13 cellular contexts compared by ENCODE assay signal in the genomic region with DNA sequence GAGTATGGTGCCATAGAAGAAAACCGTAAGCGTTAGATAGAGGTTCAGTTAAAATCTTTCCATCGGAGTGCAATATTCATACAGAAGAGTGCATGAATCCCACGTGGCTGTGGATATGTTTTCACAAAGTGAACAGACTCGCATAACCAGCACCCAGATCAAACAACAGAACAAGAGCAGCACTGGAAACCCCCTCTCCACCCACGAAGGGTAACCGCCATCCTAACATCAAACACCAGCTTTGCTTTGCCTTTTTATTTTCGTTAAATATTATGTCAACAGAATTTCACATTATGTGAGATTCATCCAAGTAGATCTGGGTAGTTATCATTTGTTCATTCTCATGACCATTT. TPM values are rescaled to one million over a fixed set of nuclear protein-coding genes. Genes with fewer than 3 reads are reported as not detected.
DNase-seq lines count a peak whose midpoint lies in the region; FAIRE-seq lines count a peak whose summit lies in the region.
"Had no signal": no experiment of that assay in that cellular context is flagged by ENCODE, and none has a peak within 500 bp of the region (broad histone marks: within the 10 kb centered on the region; RNA-seq: fewer than 3 reads in every experiment).

No MANE protein-coding gene starts in this region.

- no peak overlapping the region for H2BK15ac ChIP-seq in mesendoderm (replicated peaks; ENCODE audit: low read depth)

- no peak overlapping the region for H2AK5ac ChIP-seq in mesendoderm (ENCODE audit: low read length)

- H3K36me3 ChIP-seq in mesendoderm (ENCODE audit: control insufficient read depth, insufficient read depth, low read length) = no peaks in the 10 kb centered on the region

- H3K79me2 ChIP-seq in mesendoderm (ENCODE audit: control insufficient read depth, insufficient read depth, low read length) = no peaks in the 10 kb centered on the region

- H3K4me1 ChIP-seq in mesendoderm (ENCODE audit: control insufficient read depth, low read depth, low read length) = no peaks in the 10 kb centered on the region

- no peak overlapping the region for H3K4me2 ChIP-seq in mesendoderm (ENCODE audit: low read length)

- no peak overlapping the region for H2BK5ac ChIP-seq in mesendoderm (ENCODE audit: low read length)

- no peak overlapping the region for H3K9ac ChIP-seq in mesendoderm (ENCODE audit: low read length)
- H3K9ac ChIP-seq: GM23248 had no signal

- H4K5ac ChIP-seq in mesendoderm (ENCODE audit: low read length) = no peak overlapping the region

- DNase-seq in activated effector memory CD4-positive, alpha-beta T cell treated with anti-CD3 and anti-CD28 coated beads, Interleukin-2, amount 50 U/mL, for 16 hours = peak; percentile 80
- DNase-seq in activated effector memory CD4-positive, alpha-beta T cell treated with Interleukin-2 at 50 U/mL for 16 hours = no peak
- peak; percentile 19 for DNase-seq in activated T-cell treated with anti-CD3 and anti-CD28 coated beads for 1 hour (ENCODE audit: low read depth)
- no peak for DNase-seq in mesendoderm
- peak; percentile 32 for DNase-seq in stimulated activated naive CD4-positive, alpha-beta T cell treated with Interleukin-2 at 50 U/mL for 16 hours (lab: John Stamatoyannopoulos, UW)
- no peak for DNase-seq in NCI-H2171 treated with DMSO at 0.1 percent for 48 hours (lab: John Stamatoyannopoulos, UW)
- no peak for DNase-seq in COLO829 (ENCODE audit: low spot score)
- no peak for DNase-seq in RCC 7860 (ENCODE audit: low spot score)
- DNase-seq: GM23248, occipital lobe had no signal

- H3K56ac ChIP-seq in mesendoderm (ENCODE audit: low read length) = no peak overlapping the region

- no CpG with 5 or more reads among the region's 8 CpGs for whole genome bisulfite sequencing in mesendoderm (ENCODE audit: extremely low coverage, insufficient coverage, low lambda C conversion rate)

- no peak for FAIRE-seq in RCC 7860 (lab: Jason Lieb, UNC)
- FAIRE-seq: frontal cortex, G401.6, K562 had no signal

- peak overlapping the region; percentile 13 for H3K27ac ChIP-seq in mesendoderm (ENCODE audit: low read depth, low read length)
- H3K27ac ChIP-seq: GM23248 had no signal

- no peak overlapping the region for H2BK120ac ChIP-seq in mesendoderm (ENCODE audit: low read depth, low read length)

- no peaks in the 10 kb centered on the region for H3K27me3 ChIP-seq in mesendoderm (ENCODE audit: insufficient read depth, low read length, poor library complexity)

- no peak overlapping the region for H3K4me3 ChIP-seq in mesendoderm (ENCODE audit: low read length)
- H3K4me3 ChIP-seq: GM23248, K562 had no signal

- H3K79me1 ChIP-seq in mesendoderm (ENCODE audit: low read length) = no peaks in the 10 kb centered on the region

- H4K8ac ChIP-seq in mesendoderm (ENCODE audit: low read depth, low read length) = no peak overlapping the region

- no peak overlapping the region for H3K4ac ChIP-seq in mesendoderm (ENCODE audit: low read depth, low read length)

- H3K23ac ChIP-seq in mesendoderm (ENCODE audit: low read length) = no peak overlapping the region

- H3K18ac ChIP-seq in mesendoderm (ENCODE audit: low read length) = no peak overlapping the region

RNA-seq across cellular contexts. Expression of a gene that starts 4.7 kb away (rescaled TPM):
- not detected for polyA plus RNA-seq in mesendoderm (2013, experiment 1 of 2)
- polyA plus RNA-seq in mesendoderm (2013, experiment 2 of 2) = not detected
- polyA plus RNA-seq: GM23248, K562 had no signal

RNA-seq across cellular contexts. Expression of a gene that starts 55.2 kb away (rescaled TPM):
- polyA plus RNA-seq in mesendoderm (2013, experiment 1 of 2) = 211 TPM
- polyA plus RNA-seq in mesendoderm (2013, experiment 2 of 2) = 213 TPM

Comparison
In these comparisons a context has a peak if more than half of its experiments do, and no peak if none do; other contexts are left out.
1. DNase-seq: peak in activated effector memory CD4-positive, alpha-beta T cell treated with anti-CD3 and anti-CD28 coated beads, Interleukin-2, amount 50 U/mL, for 16 hours (single experiment), activated T-cell treated with anti-CD3 and anti-CD28 coated beads for 1 hour (single experiment) and stimulated activated naive CD4-positive, alpha-beta T cell treated with Interleukin-2 at 50 U/mL for 16 hours (single experiment); none in activated effector memory CD4-positive, alpha-beta T cell treated with Interleukin-2 at 50 U/mL for 16 hours (single experiment), mesendoderm (single experiment), NCI-H2171 treated with DMSO at 0.1 percent for 48 hours (single experiment), COLO829 (single experiment) and RCC 7860 (single experiment).